Comparison of ENCODE assay signal across 18 cellular contexts in genomic region chr11:89437317-89437716, GRCh38. TPM values are rescaled to one million over a fixed set of nuclear protein-coding genes. Genes with fewer than 3 reads are reported as not detected.
DNase-seq lines count a peak whose midpoint lies in the region; ATAC-seq and TF ChIP-seq lines count a peak whose summit lies in the region.
"Had no signal": no experiment of that assay in that cellular context is flagged by ENCODE, and none has a peak within 500 bp of the region (broad histone marks: within the 10 kb centered on the region; RNA-seq: fewer than 3 reads in every experiment).

No MANE protein-coding gene starts in this region.

- no peaks in the 10 kb centered on the region for H3K79me2 ChIP-seq in mammary epithelial cell (ENCODE audit: insufficient read depth, low read length)
- no peaks in the 10 kb centered on the region for H3K79me2 ChIP-seq in osteoblast (ENCODE audit: insufficient read depth, low read length)

- CTCF ChIA-PET in mammary epithelial cell (lab: Charles Lee; ENCODE audit: low non-redundant PET) = interaction anchor here (0.9 kb wide), 1 partner anchor 1538 kb away, joined by 6 read pairs; no protein-coding TSS in a partner anchor
- CTCF ChIA-PET in activated CD4-positive, alpha-beta memory T cell treated with anti-CD3 and anti-CD28 coated beads for 36 hours (lab: Charles Lee) = no interaction called here

- 67% methylated on average over 1 of the region's 1 CpG for WGBS in mammary epithelial cell (ENCODE audit: low coverage, missing lambda C conversion rate)
- WGBS in tibial nerve, 2 donors = 87 to 89% methylated on average over 1 of the region's 1 CpG

- H3K36me3 ChIP-seq in mammary epithelial cell (ENCODE audit: insufficient read depth, low read length) (no peaks in the 10 kb centered on the region), breast epithelium (no peaks in the 10 kb centered on the region), osteoblast (ENCODE audit: insufficient read depth, low read length) (no peaks in the 10 kb centered on the region), tibial nerve (peaks cover 0 to 9% (median 0%) of the 10 kb centered on the region in 3 donors)
- H3K36me3 ChIP-seq: BLaER1 had no signal

- no peak overlapping the region for H2AFZ ChIP-seq in mammary epithelial cell (ENCODE audit: low read depth, low read length)
- no peak overlapping the region for H2AFZ ChIP-seq in osteoblast (ENCODE audit: low read length)

- H3K27me3 ChIP-seq in mammary epithelial cell (ENCODE audit: insufficient read depth, low read length) (no peaks in the 10 kb centered on the region), breast epithelium (no peaks in the 10 kb centered on the region), osteoblast (ENCODE audit: insufficient read depth, low read length) (no peaks in the 10 kb centered on the region), tibial nerve (no peaks in the 10 kb centered on the region)
- H3K27me3 ChIP-seq: BLaER1 had no signal

- in situ Hi-C loops in mammary epithelial cell (cut with MboI; ENCODE audit: low sequenced_read_pairs in 2 of 2) (no loop called here), KBM-7 (cut with MboI; ENCODE audit: low pct_unique_long_range_greater_than_20kb, low sequenced_read_pairs) (no loop called here)

- H3K27ac ChIP-seq in mammary epithelial cell (ENCODE audit: insufficient read depth, low read depth, low read length) (no peak overlapping the region), breast epithelium (no peak overlapping the region), osteoblast (ENCODE audit: low read depth, low read length) (no peak overlapping the region), tibial nerve (no peak overlapping the region)
- H3K27ac ChIP-seq: BLaER1, SK-N-MC had no signal

- intact Hi-C loops in mammary epithelial cell (cut with micrococcal nuclease) (loop anchor here (10.0 kb wide), 1 partner anchor 343 kb away; no protein-coding TSS in a partner anchor), breast epithelium (cut with DNase I; ENCODE audit: low total_unique reads) (no loop called here)
- intact Hi-C loops in activated CD4-positive, alpha-beta memory T cell treated with anti-CD3 and anti-CD28 coated beads for 36 hours (cut with micrococcal nuclease) = no loop called here

- dilution Hi-C loops in mammary epithelial cell (cut with HindIII; ENCODE audit: low sequenced_read_pairs) = no loop called here

- TF ChIP-seq CTCF in mammary epithelial cell (conservative IDR thresholded peaks at IDR 0.05 in 1 of 2, IDR thresholded peaks at IDR 0.05 in 1 of 2; ENCODE audit: extremely low read depth in 1 of 2, insufficient read depth in 1 of 2, low read depth in 1 of 2, low read length in 2 of 2) (peak; percentile 9 to 21), breast epithelium (IDR thresholded peaks at IDR 0.05) (no peak), epithelial cell of esophagus (IDR thresholded peaks at IDR 0.05; ENCODE audit: insufficient read depth, low read depth, low read length, missing control alignments) (peak; percentile 7), osteoblast (IDR thresholded peaks at IDR 0.05; ENCODE audit: extremely low read depth, low read depth, low read length) (no peak), tibial nerve (IDR thresholded peaks at IDR 0.05) (no peak)

- H3K4me1 Mint-ChIP-seq in activated CD4-positive, alpha-beta memory T cell treated with anti-CD3 and anti-CD28 coated beads for 36 hours (ENCODE audit: low read depth) = no peaks in the 10 kb centered on the region

- POLR2A ChIA-PET in activated CD4-positive, alpha-beta memory T cell treated with anti-CD3 and anti-CD28 coated beads for 36 hours (lab: Charles Lee) = no interaction called here

- DNase-seq in mammary epithelial cell (no peak), breast epithelium (ENCODE audit: low spot score in 2 of 2) (no peak), KBM-7 (peak; percentile 5), epithelial cell of esophagus (ENCODE audit: low read depth) (peak; percentile 4), osteoblast (ENCODE audit: insufficient read length, low spot score, missing footprints) (peak; percentile 25), tibial nerve (ENCODE audit: low spot score in 2 of 2) (no peak)
- no peak for DNase-seq in activated CD4-positive, alpha-beta memory T cell treated with anti-CD3 and anti-CD28 coated beads for 36 hours
- DNase-seq: DND-41, GF-D8, NCI-H1105 treated with DMSO at 0.1 percent for 48 hours, NCI-H1694, NCI-H510A, NCI-H748 treated with DMSO at 0.1 percent for 48 hours, SHP77 had no signal

- no peak overlapping the region for H3K4me3 ChIP-seq in mammary epithelial cell (replicated peaks in 1 of 3; ENCODE audit: insufficient read depth in 1 of 3, low read depth in 2 of 3, low read length in 3 of 3)
- H3K4me3 ChIP-seq in breast epithelium = no peak overlapping the region
- H3K4me3 ChIP-seq in epithelial cell of esophagus (ENCODE audit: low read length) = no peak overlapping the region
- no peak overlapping the region for H3K4me3 ChIP-seq in osteoblast (ENCODE audit: insufficient read depth, low read length)
- no peak overlapping the region for H3K4me3 ChIP-seq in tibial nerve
- H3K4me3 ChIP-seq: BLaER1, SK-N-MC had no signal

- H3K36me3 Mint-ChIP-seq in activated CD4-positive, alpha-beta memory T cell treated with anti-CD3 and anti-CD28 coated beads for 36 hours = no peaks in the 10 kb centered on the region

- H4K20me1 ChIP-seq in mammary epithelial cell (ENCODE audit: insufficient read depth, low read length) (no peaks in the 10 kb centered on the region), osteoblast (ENCODE audit: insufficient read depth, low read length) (no peaks in the 10 kb centered on the region)
- H4K20me1 ChIP-seq: BLaER1 had no signal

- no peak for TF ChIP-seq POLR2A in breast epithelium (IDR thresholded peaks at IDR 0.05)
- TF ChIP-seq POLR2A in tibial nerve (IDR thresholded peaks at IDR 0.05) = no peak

- ATAC-seq in HG03469 (IDR thresholded peaks at IDR 0.05; ENCODE audit: unreplicated experiment) = no peak

- no TSS peak for BruUV-seq in mammary epithelial cell (replicated peaks; lab: Mats Ljungman, UMichigan)

- H3K4me3 Mint-ChIP-seq in activated CD4-positive, alpha-beta memory T cell treated with anti-CD3 and anti-CD28 coated beads for 36 hours = no peak overlapping the region

- H3K9me3 ChIP-seq in mammary epithelial cell (replicated peaks; ENCODE audit: insufficient read depth, low read length) (no peaks in the 10 kb centered on the region), breast epithelium (no peaks in the 10 kb centered on the region), osteoblast (ENCODE audit: low read depth, low read length) (no peaks in the 10 kb centered on the region), tibial nerve (no peaks in the 10 kb centered on the region)
- H3K9me3 ChIP-seq: BLaER1 had no signal

- no peak for TF ChIP-seq EP300 in tibial nerve (IDR thresholded peaks at IDR 0.05)

- H3K9ac ChIP-seq in mammary epithelial cell (ENCODE audit: insufficient read depth, low read length) = no peak overlapping the region
- H3K9ac ChIP-seq: BLaER1 had no signal

- H3K9me3 Mint-ChIP-seq in activated CD4-positive, alpha-beta memory T cell treated with anti-CD3 and anti-CD28 coated beads for 36 hours = no peaks in the 10 kb centered on the region

- no peak overlapping the region for H3K4me2 ChIP-seq in mammary epithelial cell (ENCODE audit: insufficient read depth, low read depth, low read length)
- no peak overlapping the region for H3K4me2 ChIP-seq in osteoblast (ENCODE audit: insufficient read depth, low read length)
- H3K4me2 ChIP-seq: BLaER1 had no signal

- H3K4me1 ChIP-seq in mammary epithelial cell (ENCODE audit: insufficient read depth, low read length) (no peaks in the 10 kb centered on the region), breast epithelium (no peaks in the 10 kb centered on the region), osteoblast (ENCODE audit: insufficient read depth, low read length) (peaks cover 4% of the 10 kb centered on the region), tibial nerve (peaks cover 0 to 5% (median 0%) of the 10 kb centered on the region in 4 donors)
- H3K4me1 ChIP-seq: BLaER1 had no signal

- H3K27ac Mint-ChIP-seq in activated CD4-positive, alpha-beta memory T cell treated with anti-CD3 and anti-CD28 coated beads for 36 hours = no peak overlapping the region

- no peaks in the 10 kb centered on the region for H3K27me3 Mint-ChIP-seq in activated CD4-positive, alpha-beta memory T cell treated with anti-CD3 and anti-CD28 coated beads for 36 hours

RNA-seq across cellular contexts. Expression of gene NOX4, which starts 53.9 kb away (rescaled TPM):
- total RNA-seq in mammary epithelial cell (1 to 10 TPM in 1 of 2 donors, under 1 TPM in 1; 0.64 to 1.3 TPM), breast epithelium (10 to 100 TPM in 2 of 3 donors, 1 to 10 TPM in 1; 5.1 to 19.7 (median 15.4) TPM), osteoblast (1.8 TPM in 2 replicates), tibial nerve (100 to 1,000 TPM in 1 of 4 donors, 10 to 100 TPM in 3; 38.4 to 129 (median 67.4) TPM)
- polyA plus RNA-seq in mammary epithelial cell = not detected
- not detected for polyA minus RNA-seq in mammary epithelial cell
- total RNA-seq in activated CD4-positive, alpha-beta memory T cell treated with anti-CD3 and anti-CD28 coated beads for 36 hours = not detected
- total RNA-seq: OCI-LY7 had no signal

Comparison
In these comparisons a context has a peak if more than half of its experiments do, and no peak if none do; other contexts are left out.
1. CTCF ChIP-seq: peak in mammary epithelial cell (2 of 2) and epithelial cell of esophagus (single experiment); none in breast epithelium (0 of 3), osteoblast (single experiment) and tibial nerve (0 of 5).
2. DNase-seq: peak in KBM-7 (single experiment), epithelial cell of esophagus (single experiment) and osteoblast (single experiment); none in mammary epithelial cell (single experiment), breast epithelium (0 of 2), tibial nerve (0 of 2) and activated CD4-positive, alpha-beta memory T cell treated with anti-CD3 and anti-CD28 coated beads for 36 hours (single experiment).